14 cellular contexts compared by ENCODE assay signal in genomic region chr6:148502083-148502772, GRCh38.
DNase-seq lines count a peak whose midpoint lies in the region; ATAC-seq and TF ChIP-seq lines count a peak whose summit lies in the region.
"Had no signal": no experiment of that assay in that cellular context is flagged by ENCODE, and none has a peak within 500 bp of the region (broad histone marks: within the 10 kb centered on the region; RNA-seq: fewer than 3 reads in every experiment).

No MANE protein-coding gene starts in this region.

- H3K4me1 ChIP-seq in IMR-90 (ENCODE audit: control insufficient read depth, insufficient read depth, low read length) (peaks cover 16% of the 10 kb centered on the region), body of pancreas (no peaks in the 10 kb centered on the region), right cardiac atrium (ENCODE audit: control insufficient read depth, insufficient read depth, low read length) (peaks cover 5% of the 10 kb centered on the region), skeletal muscle satellite cell (ENCODE audit: control insufficient read depth, insufficient read depth, low read length) (peaks cover 51% of the 10 kb centered on the region), mesendoderm (ENCODE audit: control insufficient read depth, low read depth, low read length) (peaks cover 2% of the 10 kb centered on the region)

- H4K91ac ChIP-seq in IMR-90 (ENCODE audit: insufficient read depth, low read depth, low read length), result no peak overlapping the region

- H3K4ac ChIP-seq in IMR-90 (ENCODE audit: low read depth, low read length) (peak overlapping the region; percentile 20), mesendoderm (ENCODE audit: low read depth, low read length) (no peak overlapping the region)

- in situ Hi-C loops in IMR-90 (cut with MboI; ENCODE audit: low sequenced_read_pairs), result no loop called here

- no CpG with 5 or more reads among the region's 8 CpGs for WGBS in IMR-90 (ENCODE audit: extremely low coverage in 2 of 2, insufficient read length in 1 of 2), 2 experiments
- 71 to 77% methylated on average over 8 of the region's 8 CpGs for WGBS in body of pancreas, 2 donors
- 41% methylated on average over 8 of the region's 8 CpGs for WGBS in right cardiac atrium
- 100% methylated on average over 3 of the region's 8 CpGs for WGBS in mesendoderm (ENCODE audit: extremely low coverage, insufficient coverage, low lambda C conversion rate)

- H3K27me3 Mint-ChIP-seq in activated naive CD8-positive, alpha-beta T cell treated with anti-CD3 and anti-CD28 coated beads, Interleukin-2, amount 50 U/mL, for 24 hours, result peaks cover 16% of the 10 kb centered on the region

- H2BK15ac ChIP-seq in IMR-90 (ENCODE audit: low read depth, low read length) (peak overlapping the region; percentile 21; the same call in 1 of the 3 replicates), mesendoderm (replicated peaks; ENCODE audit: low read depth) (no peak overlapping the region)

- peak overlapping the region; percentile 1; the same call in 1 of the 2 replicates for H3K4me2 ChIP-seq in IMR-90 (ENCODE audit: low read depth, low read length)
- peak overlapping the region; percentile 61 for H3K4me2 ChIP-seq in skeletal muscle satellite cell (ENCODE audit: low read length)
- H3K4me2 ChIP-seq in mesendoderm (ENCODE audit: low read length), result no peak overlapping the region

- H3K27ac ChIP-seq in IMR-90 (ENCODE audit: insufficient read depth, low read length), result peak overlapping the region; percentile 69; the same call in 1 of the 2 replicates
- H3K27ac ChIP-seq in body of pancreas, result no peak overlapping the region
- peak overlapping the region; percentile 54 for H3K27ac ChIP-seq in right cardiac atrium (ENCODE audit: low read length)
- no peak overlapping the region for H3K27ac ChIP-seq in mesendoderm (ENCODE audit: low read depth, low read length)
- H3K27ac ChIP-seq: WERI-Rb-1 had no signal

- intact Hi-C loops in IMR-90 (cut with micrococcal nuclease), result no loop called here
- intact Hi-C loops in body of pancreas (cut with DNase I), result no loop called here
- intact Hi-C loops in right cardiac atrium (cut with DNase I), result no loop called here

- H3K18ac ChIP-seq in IMR-90 (ENCODE audit: low read depth, low read length) (peak overlapping the region; percentile 22), mesendoderm (ENCODE audit: low read length) (no peak overlapping the region)

- peak overlapping the region; percentile 24; the same call in 1 of the 2 replicates for H3K14ac ChIP-seq in IMR-90 (replicated peaks; ENCODE audit: low read depth, low read length)

- H3K23ac ChIP-seq in IMR-90 (ENCODE audit: low read depth, low read length), result peak overlapping the region; percentile 47
- no peak overlapping the region for H3K23ac ChIP-seq in mesendoderm (ENCODE audit: low read length)

- H3K9me3 ChIP-seq in IMR-90 (ENCODE audit: control insufficient read depth, insufficient read depth, low read length) (no peaks in the 10 kb centered on the region), body of pancreas (no peaks in the 10 kb centered on the region), right cardiac atrium (ENCODE audit: control insufficient read depth, low read length) (no peaks in the 10 kb centered on the region), skeletal muscle satellite cell (replicated peaks; ENCODE audit: low read length) (no peaks in the 10 kb centered on the region)

- no peak for TF ChIP-seq RAD21 in IMR-90 (IDR thresholded peaks at IDR 0.05; ENCODE audit: low read length)

- no peaks in the 10 kb centered on the region for H3K4me1 Mint-ChIP-seq in activated naive CD8-positive, alpha-beta T cell treated with anti-CD3 and anti-CD28 coated beads, Interleukin-2, amount 50 U/mL, for 24 hours

- peak; percentile 28 for DNase-seq in IMR-90
- no peak for DNase-seq in body of pancreas
- DNase-seq in right cardiac atrium, result peak in 2 of 3 donors; percentile 35 to 65
- no peak for DNase-seq in mesendoderm
- no peak for DNase-seq in activated naive CD8-positive, alpha-beta T cell treated with anti-CD3 and anti-CD28 coated beads, Interleukin-2, amount 50 U/mL, for 24 hours
- DNase-seq in NCI-H2107 (lab: John Stamatoyannopoulos, UW), result no peak
- DNase-seq: activated T-cell treated with anti-CD3 and anti-CD28 coated beads, Interleukin-2, amount 50 U/mL, for 24 hours; GDM1; head of caudate nucleus; midbrain; NCI-H2081; WERI-Rb-1 had no signal

- H4K20me1 ChIP-seq in IMR-90 (ENCODE audit: insufficient read depth, low read length), result no peaks in the 10 kb centered on the region

- peak; percentile 36; the same call in 1 of the 2 replicates for ATAC-seq in IMR-90 (ENCODE audit: low read depth)
- ATAC-seq in body of pancreas, result peak; percentile 34
- peak; percentile 42 to 54 for ATAC-seq in right cardiac atrium
- no peak for ATAC-seq in GM18907 (IDR thresholded peaks at IDR 0.05; ENCODE audit: unreplicated experiment)
- ATAC-seq in activated naive CD8-positive, alpha-beta T cell treated with anti-CD3 and anti-CD28 coated beads, Interleukin-2, amount 50 U/mL, for 24 hours, result no peak

- no peak overlapping the region for H3K4me3 Mint-ChIP-seq in activated naive CD8-positive, alpha-beta T cell treated with anti-CD3 and anti-CD28 coated beads, Interleukin-2, amount 50 U/mL, for 24 hours
- H3K4me3 Mint-ChIP-seq: activated T-cell treated with anti-CD3 and anti-CD28 coated beads, Interleukin-2, amount 50 U/mL, for 24 hours had no signal

- peaks cover 9% of the 10 kb centered on the region for H3K9me1 ChIP-seq in IMR-90 (ENCODE audit: insufficient read depth, low read length)

- H3K27ac Mint-ChIP-seq in activated naive CD8-positive, alpha-beta T cell treated with anti-CD3 and anti-CD28 coated beads, Interleukin-2, amount 50 U/mL, for 24 hours, result no peak overlapping the region
- H3K27ac Mint-ChIP-seq: activated T-cell treated with anti-CD3 and anti-CD28 coated beads, Interleukin-2, amount 50 U/mL, for 24 hours had no signal

- H3K9ac ChIP-seq in IMR-90 (ENCODE audit: low read depth, low read length) (no peak overlapping the region), skeletal muscle satellite cell (ENCODE audit: low read depth, low read length) (peak overlapping the region; percentile 70), mesendoderm (ENCODE audit: low read length) (no peak overlapping the region)

- H3K9me3 Mint-ChIP-seq in activated naive CD8-positive, alpha-beta T cell treated with anti-CD3 and anti-CD28 coated beads, Interleukin-2, amount 50 U/mL, for 24 hours, result no peaks in the 10 kb centered on the region
- H3K9me3 Mint-ChIP-seq: activated T-cell treated with anti-CD3 and anti-CD28 coated beads, Interleukin-2, amount 50 U/mL, for 24 hours had no signal

- H3K4me3 ChIP-seq in IMR-90 (ENCODE audit: insufficient read depth, low read depth, low read length), result no peak overlapping the region
- no peak overlapping the region for H3K4me3 ChIP-seq in body of pancreas
- H3K4me3 ChIP-seq in right cardiac atrium (ENCODE audit: low read length), result no peak overlapping the region
- H3K4me3 ChIP-seq in skeletal muscle satellite cell (ENCODE audit: low read length), result peak overlapping the region; percentile 39
- no peak overlapping the region for H3K4me3 ChIP-seq in mesendoderm (ENCODE audit: low read length)

- peak overlapping the region; percentile 21; the same call in 1 of the 2 replicates for H2BK120ac ChIP-seq in IMR-90 (ENCODE audit: low read depth, low read length)
- no peak overlapping the region for H2BK120ac ChIP-seq in mesendoderm (ENCODE audit: low read depth, low read length)

- H2BK5ac ChIP-seq in IMR-90 (ENCODE audit: low read depth, low read length, poor library complexity, severe bottlenecking) (peak overlapping the region; percentile 64), mesendoderm (ENCODE audit: low read length) (no peak overlapping the region)

- BruUV-seq in IMR-90 (replicated peaks; lab: Mats Ljungman, UMichigan), result no TSS peak

- peak overlapping the region; percentile 25; the same call in 1 of the 2 replicates for H4K5ac ChIP-seq in IMR-90 (ENCODE audit: low read depth, low read length)
- H4K5ac ChIP-seq in mesendoderm (ENCODE audit: low read length), result no peak overlapping the region

- TF ChIP-seq POLR2A in IMR-90 (IDR thresholded peaks at IDR 0.05; ENCODE audit: low read depth, low read length) (no peak), body of pancreas (IDR thresholded peaks at IDR 0.05) (no peak)

- dilution Hi-C loops in IMR-90 (cut with HindIII; ENCODE audit: low sequenced_read_pairs, unreplicated experiment), result no loop called here

- CTCF ChIA-PET in IMR-90 (lab: Yijun Ruan, JAX), result interaction anchor here (0.6 kb wide), 1 partner anchor 93 kb away, joined by 3 read pairs; no protein-coding TSS in a partner anchor

- H3K27me3 ChIP-seq in IMR-90 (ENCODE audit: control insufficient read depth, insufficient read depth, low read length) (no peaks in the 10 kb centered on the region), body of pancreas (no peaks in the 10 kb centered on the region), right cardiac atrium (ENCODE audit: control insufficient read depth, insufficient read depth) (no peaks in the 10 kb centered on the region), skeletal muscle satellite cell (ENCODE audit: control insufficient read depth, insufficient read depth, low read length) (no peaks in the 10 kb centered on the region), mesendoderm (ENCODE audit: insufficient read depth, low read length, poor library complexity) (no peaks in the 10 kb centered on the region)

- peaks cover 32 to 69% of the 10 kb centered on the region in 2 experiments for H3K79me1 ChIP-seq in IMR-90 (ENCODE audit: low read depth in 1 of 2, low read length in 2 of 2)
- H3K79me1 ChIP-seq in mesendoderm (ENCODE audit: low read length), result no peaks in the 10 kb centered on the region

- POLR2A ChIA-PET in IMR-90 (lab: Charles Lee; ENCODE audit: unreplicated experiment), result no interaction called here

- no peak overlapping the region for H2AK9ac ChIP-seq in IMR-90 (replicated peaks; ENCODE audit: low read depth, low read length, poor library complexity)

- H2BK20ac ChIP-seq in IMR-90 (ENCODE audit: low read depth, low read length), result peak overlapping the region; percentile 30; the same call in 1 of the 2 replicates

- H4K8ac ChIP-seq in IMR-90 (ENCODE audit: low read depth in 2 of 2, low read length in 2 of 2) (peak overlapping the region in 1 of 2 experiments; percentile 7; a peak in 1 of 4 replicates), mesendoderm (ENCODE audit: low read depth, low read length) (no peak overlapping the region)

- no peaks in the 10 kb centered on the region for H3K36me3 ChIP-seq in IMR-90 (ENCODE audit: control insufficient read depth, insufficient read depth, low read length)
- no peaks in the 10 kb centered on the region for H3K36me3 ChIP-seq in body of pancreas (replicated peaks in 1 of 2; ENCODE audit: insufficient read depth in 1 of 2, low read depth in 2 of 2)
- H3K36me3 ChIP-seq in skeletal muscle satellite cell (ENCODE audit: insufficient read depth, low read length), result no peaks in the 10 kb centered on the region
- no peaks in the 10 kb centered on the region for H3K36me3 ChIP-seq in mesendoderm (ENCODE audit: control insufficient read depth, insufficient read depth, low read length)

- H3K36me3 Mint-ChIP-seq in activated naive CD8-positive, alpha-beta T cell treated with anti-CD3 and anti-CD28 coated beads, Interleukin-2, amount 50 U/mL, for 24 hours (ENCODE audit: low read depth), result no peaks in the 10 kb centered on the region

- peak overlapping the region; percentile 1 for H2AFZ ChIP-seq in IMR-90 (replicated peaks; ENCODE audit: low read length, poor library complexity)

- H3K79me2 ChIP-seq in mesendoderm (ENCODE audit: control insufficient read depth, insufficient read depth, low read length), result no peaks in the 10 kb centered on the region

- H2AK5ac ChIP-seq in IMR-90 (ENCODE audit: low read depth, low read length) (no peak overlapping the region), mesendoderm (ENCODE audit: low read length) (no peak overlapping the region)

- TF ChIP-seq CTCF in IMR-90 (conservative IDR thresholded peaks at IDR 0.05; ENCODE audit: low read depth, low read length) (no peak), body of pancreas (IDR thresholded peaks at IDR 0.05) (no peak)

- H3K56ac ChIP-seq in IMR-90 (ENCODE audit: extremely low read depth, insufficient read depth, low read length), result no peak overlapping the region
- no peak overlapping the region for H3K56ac ChIP-seq in mesendoderm (ENCODE audit: low read length)

Comparison
In these comparisons a context has a peak if more than half of its experiments do, and no peak if none do; other contexts are left out.
1. ATAC-seq: peak in IMR-90 (single experiment), body of pancreas (single experiment) and right cardiac atrium (2 of 2); none in GM18907 (single experiment) and activated naive CD8-positive, alpha-beta T cell treated with anti-CD3 and anti-CD28 coated beads, Interleukin-2, amount 50 U/mL, for 24 hours (single experiment).
2. DNase-seq: peak in IMR-90 (single experiment) and right cardiac atrium (2 of 3); none in body of pancreas (0 of 4), mesendoderm (single experiment), activated naive CD8-positive, alpha-beta T cell treated with anti-CD3 and anti-CD28 coated beads, Interleukin-2, amount 50 U/mL, for 24 hours (single experiment) and NCI-H2107 (single experiment).
3. H3K27ac ChIP-seq: peak in IMR-90 (single experiment) and right cardiac atrium (single experiment); none in body of pancreas (0 of 4) and mesendoderm (single experiment).